ENCODE assay signal across 8 cellular contexts in genomic region chrX:17738002-17738713, GRCh38. TPM values are rescaled to one million over a fixed set of nuclear protein-coding genes. Genes with fewer than 3 reads are reported as not detected.
DNase-seq lines count a peak whose midpoint lies in the region; ATAC-seq and TF ChIP-seq lines count a peak whose summit lies in the region.

No MANE protein-coding gene starts in this region.

- in situ Hi-C loops in ACHN (cut with HindIII; ENCODE audit: low pct_ligation_motif_present, low pct_unique_long_range_greater_than_20kb, low sequenced_read_pairs): no loop called here

- no peaks in the 10 kb centered on the region for H3K36me3 ChIP-seq in body of pancreas (replicated peaks in 1 of 2; ENCODE audit: insufficient read depth in 1 of 2, low read depth in 2 of 2)

- ATAC-seq in HG03354 (IDR thresholded peaks at IDR 0.05; ENCODE audit: poor library complexity, severe bottlenecking, unreplicated experiment): peak; percentile 5
- no peak for ATAC-seq in body of pancreas
- ATAC-seq in HG03342 (IDR thresholded peaks at IDR 0.05; ENCODE audit: unreplicated experiment): no peak

- peak overlapping the region in 1 of 2 donors; percentile 15 for H3K4me3 ChIP-seq in body of pancreas
- peak overlapping the region; percentile 42 to 60 (median 48) for H3K4me3 ChIP-seq in skin epidermis

- intact Hi-C loops in body of pancreas (cut with DNase I): no loop called here

- WGBS in body of pancreas, 2 donors: 0% methylated on average over 21 to 42 of the region's 44 CpGs

- H3K27ac ChIP-seq in body of pancreas (peak overlapping the region; percentile 66 to 94 (median 86)), skin epidermis (peak overlapping the region in 18 of 21 experiments; percentile 45 to 89 (median 66))

- H3K4me1 ChIP-seq in body of pancreas: peaks cover 4% of the 10 kb centered on the region

- DNase-seq in ACHN (peak; percentile 38), SW480 (ENCODE audit: low spot score) (peak; percentile 58), body of pancreas (peak; percentile 32 to 58 (median 38)), iris pigment epithelial cell (ENCODE audit: low read depth) (peak; percentile 25), OCI-M2 (lab: John Stamatoyannopoulos, UW; ENCODE audit: unreplicated experiment) (no peak)

- no peak for TF ChIP-seq CTCF in body of pancreas (IDR thresholded peaks at IDR 0.05)

- no peak for TF ChIP-seq POLR2A in body of pancreas (IDR thresholded peaks at IDR 0.05)

- no peaks in the 10 kb centered on the region for H3K9me3 ChIP-seq in body of pancreas

- no peaks in the 10 kb centered on the region for H3K27me3 ChIP-seq in body of pancreas

RNA-seq across cellular contexts. Expression of gene SCML1, which starts 0.9 kb away (rescaled TPM):
- total RNA-seq in body of pancreas: 10 to 100 TPM in 1 of 2 donors, 1 to 10 TPM in 1; 9.3 to 11.2 TPM
